ENCODE assay signal across 13 cellular contexts in genomic region chr20:32564921-32565734, GRCh38. TPM values are rescaled to one million over a fixed set of nuclear protein-coding genes. Genes with fewer than 3 reads are reported as not detected.
A peak's percentile ranks its signal among the peaks of the same experiment; 100 is the strongest.
DNase-seq lines count a peak whose midpoint lies in the region; ATAC-seq, FAIRE-seq and TF ChIP-seq lines count a peak whose summit lies in the region.
"Had no signal": no experiment of that assay in that cellular context is flagged by ENCODE, and none has a peak within 500 bp of the region (broad histone marks: within the 10 kb centered on the region; RNA-seq: fewer than 3 reads in every experiment).

No MANE protein-coding gene starts in this region.

- dilution Hi-C loops in mammary epithelial cell (cut with HindIII; ENCODE audit: low sequenced_read_pairs) = no loop called here

- peaks cover 0 to 41% (median 0%) of the 10 kb centered on the region in 12 donors for H3K4me1 ChIP-seq in heart left ventricle
- H3K4me1 ChIP-seq in mammary epithelial cell (ENCODE audit: insufficient read depth, low read length) = peaks cover 6% of the 10 kb centered on the region

- CTCF ChIA-PET in mammary epithelial cell (lab: Charles Lee; ENCODE audit: low non-redundant PET) = no interaction called here

- no peak for FAIRE-seq in RCC 7860 (lab: Jason Lieb, UNC)

- intact Hi-C loops in heart left ventricle (cut with DNase I) = no loop called here
- intact Hi-C loops in natural killer cell (cut with micrococcal nuclease) = no loop called here
- intact Hi-C loops in mammary epithelial cell (cut with micrococcal nuclease) = no loop called here

- H3K4me3 ChIP-seq in heart left ventricle (no peak overlapping the region), mammary epithelial cell (replicated peaks in 1 of 3; ENCODE audit: insufficient read depth in 1 of 3, low read depth in 2 of 3, low read length in 3 of 3) (no peak overlapping the region)
- H3K4me3 ChIP-seq: smooth muscle cell had no signal

- H2AFZ ChIP-seq in mammary epithelial cell (ENCODE audit: low read depth, low read length) = no peak overlapping the region

- H3K4me2 ChIP-seq in mammary epithelial cell (ENCODE audit: insufficient read depth, low read depth, low read length) = no peak overlapping the region
- H3K4me2 ChIP-seq: smooth muscle cell had no signal

- H3K27me3 Mint-ChIP-seq in natural killer cell (ENCODE audit: low read depth in 2 of 2) = no peaks in the 10 kb centered on the region

- peaks cover 8% of the 10 kb centered on the region for H3K79me2 ChIP-seq in mammary epithelial cell (ENCODE audit: insufficient read depth, low read length)

- H3K27me3 ChIP-seq in heart left ventricle (no peaks in the 10 kb centered on the region), mammary epithelial cell (ENCODE audit: insufficient read depth, low read length) (no peaks in the 10 kb centered on the region)

- DNase-seq in COLO829 (ENCODE audit: low spot score) (peak; percentile 51), UCSD-AML1 (lab: John Stamatoyannopoulos, UW; ENCODE audit: unreplicated experiment) (peak; percentile 41), heart left ventricle (peak; percentile 55 to 82 (median 62)), natural killer cell (no peak), mammary epithelial cell (no peak), RCC 7860 (ENCODE audit: low spot score) (no peak)
- DNase-seq: COR-L47, cortex of kidney, GOT3 had no signal

- in situ Hi-C loops in mammary epithelial cell (cut with MboI; ENCODE audit: low sequenced_read_pairs in 2 of 2) = no loop called here

- BruUV-seq in mammary epithelial cell (replicated peaks; lab: Mats Ljungman, UMichigan) = no TSS peak

- TF ChIP-seq CTCF in heart left ventricle (IDR thresholded peaks at IDR 0.05) = no peak
- TF ChIP-seq CTCF in natural killer cell (IDR thresholded peaks at IDR 0.05) = no peak
- TF ChIP-seq CTCF in mammary epithelial cell (conservative IDR thresholded peaks at IDR 0.05 in 1 of 2, IDR thresholded peaks at IDR 0.05 in 1 of 2; ENCODE audit: extremely low read depth in 1 of 2, insufficient read depth in 1 of 2, low read depth in 1 of 2, low read length in 2 of 2) = no peak

- H3K9me3 Mint-ChIP-seq in natural killer cell = no peaks in the 10 kb centered on the region

- H3K9me3 ChIP-seq in heart left ventricle (no peaks in the 10 kb centered on the region), mammary epithelial cell (replicated peaks; ENCODE audit: insufficient read depth, low read length) (no peaks in the 10 kb centered on the region)

- H3K9ac ChIP-seq in mammary epithelial cell (ENCODE audit: insufficient read depth, low read length) = no peak overlapping the region

- no peaks in the 10 kb centered on the region for H4K20me1 ChIP-seq in mammary epithelial cell (ENCODE audit: insufficient read depth, low read length)

- WGBS in heart left ventricle, 4 donors = 61 to 67% (median 63%) methylated on average over 15 to 19 of the region's 19 CpGs
- 83% methylated on average over 3 of the region's 19 CpGs for WGBS in mammary epithelial cell (ENCODE audit: low coverage, missing lambda C conversion rate)

- TF ChIP-seq POLR2A in heart left ventricle (IDR thresholded peaks at IDR 0.05) = no peak

- H3K27ac Mint-ChIP-seq in natural killer cell = peak overlapping the region in 1 of 2 donors; percentile 73

- peak overlapping the region in 1 of 12 donors; percentile 62 for H3K27ac ChIP-seq in heart left ventricle
- no peak overlapping the region for H3K27ac ChIP-seq in mammary epithelial cell (ENCODE audit: insufficient read depth, low read depth, low read length)

- H3K36me3 ChIP-seq in heart left ventricle (no peaks in the 10 kb centered on the region), mammary epithelial cell (ENCODE audit: insufficient read depth, low read length) (no peaks in the 10 kb centered on the region)

- ATAC-seq in heart left ventricle (peak in 3 of 4 donors; percentile 53 to 62 (median 55)), natural killer cell (no peak), HG03135 (IDR thresholded peaks at IDR 0.05; ENCODE audit: unreplicated experiment) (no peak), HG03460 (IDR thresholded peaks at IDR 0.05; ENCODE audit: unreplicated experiment) (no peak)
- ATAC-seq: Panc1 had no signal

- peaks cover 52 to 58% of the 10 kb centered on the region in 2 donors for H3K4me1 Mint-ChIP-seq in natural killer cell

- H3K4me3 Mint-ChIP-seq in natural killer cell = peak overlapping the region; percentile 75

- no peaks in the 10 kb centered on the region for H3K36me3 Mint-ChIP-seq in natural killer cell

RNA-seq across cellular contexts. Expression of gene NOL4L, which starts 20.0 kb away (rescaled TPM):
- total RNA-seq in heart left ventricle = 10 to 100 TPM in 2 of 9 donors, 1 to 10 TPM in 7; 3.1 to 15.0 (median 6.7) TPM
- polyA plus RNA-seq in heart left ventricle = 1 to 10 TPM; 2.6 to 7.4 TPM
- total RNA-seq in natural killer cell = 100 to 1,000 TPM; 101 to 136 (median 114) TPM
- total RNA-seq in mammary epithelial cell = 10 to 100 TPM in 1 of 2 donors, 1 to 10 TPM in 1; 7.3 to 18.2 TPM
- 5.5 TPM for polyA plus RNA-seq in mammary epithelial cell
- 7.6 TPM for polyA minus RNA-seq in mammary epithelial cell

Comparison
In these comparisons a context has a peak if more than half of its experiments do, and no peak if none do; other contexts are left out.
1. DNase-seq: peak in COLO829 (single experiment), UCSD-AML1 (single experiment) and heart left ventricle (5 of 5); none in natural killer cell (single experiment), mammary epithelial cell (single experiment) and RCC 7860 (single experiment).
2. ATAC-seq: peak in heart left ventricle (3 of 4); none in natural killer cell (0 of 3), HG03135 (single experiment) and HG03460 (single experiment).
3. RNA of gene NOL4L, which starts 20.0 kb away (total RNA-seq): 101 to 136 TPM in natural killer cell; 7.3 to 18.2 TPM in mammary epithelial cell and 3.1 to 15.0 TPM in heart left ventricle; every median in the first group is over 4 times any median in the second.